In genomic region chr2:119206201-119206600, GRCh38 we compare ENCODE assay signal across 32 cellular contexts. TPM values are rescaled to one million over a fixed set of nuclear protein-coding genes. Genes with fewer than 3 reads are reported as not detected.
"Had no signal": no experiment of that assay in that cellular context is flagged by ENCODE, and none has a peak within 500 bp of the region (broad histone marks: within the 10 kb centered on the region; RNA-seq: fewer than 3 reads in every experiment).

No MANE protein-coding gene starts in this region.

- H3K27me3 Mint-ChIP-seq: activated naive CD8-positive, alpha-beta T cell; stimulated activated naive CD8-positive, alpha-beta T cell treated with anti-CD3 and anti-CD28 coated beads, Interleukin-15, Interleukin-2, amounts not matched to agents 100 ng/mL and 50 ng/mL, for 24 hours had no signal

- H3K9me3 Mint-ChIP-seq: activated B cell treated with CpG ODN at 0.5 μM for 24 hours; activated T-cell treated with anti-CD3 and anti-CD28 coated beads, Interleukin-2, amount 50 U/mL, for 4 hours; activated T-helper 2 cell treated with anti-CD3 and anti-CD28 coated beads, Interferon-gamma antibody, Interleukin-2, Interleukin-4, amounts not matched to agents 10 μg/mL and 5 μg/mL and 100 μg/mL, durations not matched to agents 14 hours and 24 hours and 36 hours; effector memory CD8-positive, alpha-beta T cell; mesothelial cell of epicardium; naive thymus-derived CD8-positive, alpha-beta T cell; stimulated activated naive CD8-positive, alpha-beta T cell treated with anti-CD3 and anti-CD28 coated beads, Interleukin-15, Interleukin-2, amounts not matched to agents 100 ng/mL and 50 ng/mL, for 24 hours had no signal

- H3K4me3 Mint-ChIP-seq: activated B cell treated with CpG ODN at 0.5 μM for 24 hours; activated CD4-positive, alpha-beta T cell treated with anti-CD3 and anti-CD28 coated beads for 36 hours; activated naive CD8-positive, alpha-beta T cell; activated T-cell treated with anti-CD3 and anti-CD28 coated beads, Interleukin-2, amount 50 U/mL, for 4 hours; effector memory CD8-positive, alpha-beta T cell; mesothelial cell of epicardium; naive thymus-derived CD8-positive, alpha-beta T cell; stimulated activated naive CD8-positive, alpha-beta T cell treated with anti-CD3 and anti-CD28 coated beads, Interleukin-15, Interleukin-2, amounts not matched to agents 100 ng/mL and 50 ng/mL, for 24 hours had no signal

- H3K4me1 ChIP-seq: adrenal gland, colonic mucosa, esophagus muscularis mucosa, psoas muscle, right atrium auricular region, thyroid gland, upper lobe of right lung had no signal

- H3K4me1 Mint-ChIP-seq: activated CD4-positive, alpha-beta T cell treated with anti-CD3 and anti-CD28 coated beads for 36 hours; mesothelial cell of epicardium; naive thymus-derived CD8-positive, alpha-beta T cell had no signal

- H3K27me3 ChIP-seq: adrenal gland, colonic mucosa, esophagus muscularis mucosa, ovary, right atrium auricular region, thyroid gland, upper lobe of right lung had no signal

- ATAC-seq: activated CD4-positive, alpha-beta T cell treated with anti-CD3 and anti-CD28 coated beads for 36 hours; activated T-cell treated with anti-CD3 and anti-CD28 coated beads, Interleukin-2, amount 50 U/mL, for 4 hours; effector memory CD8-positive, alpha-beta T cell; left ventricle myocardium superior; naive thymus-derived CD8-positive, alpha-beta T cell; psoas muscle had no signal

- H3K27ac Mint-ChIP-seq: activated B cell treated with CpG ODN at 0.5 μM for 24 hours; activated CD4-positive, alpha-beta T cell treated with anti-CD3 and anti-CD28 coated beads for 36 hours; activated naive CD8-positive, alpha-beta T cell; activated T-helper 2 cell treated with anti-CD3 and anti-CD28 coated beads, Interferon-gamma antibody, Interleukin-2, Interleukin-4, amounts not matched to agents 10 μg/mL and 5 μg/mL and 100 μg/mL, durations not matched to agents 14 hours and 24 hours and 36 hours; effector memory CD8-positive, alpha-beta T cell; mesothelial cell of epicardium; naive thymus-derived CD8-positive, alpha-beta T cell; stimulated activated naive CD8-positive, alpha-beta T cell treated with anti-CD3 and anti-CD28 coated beads, Interleukin-15, Interleukin-2, amounts not matched to agents 100 ng/mL and 50 ng/mL, for 24 hours had no signal

- H3K9me3 ChIP-seq: adrenal gland, colonic mucosa, esophagus muscularis mucosa, neutrophil, ovary, psoas muscle, right atrium auricular region, thyroid gland, upper lobe of right lung had no signal

- DNase-seq: activated B cell treated with CpG ODN at 0.5 μM for 24 hours; activated CD4-positive, alpha-beta T cell treated with anti-CD3 and anti-CD28 coated beads for 36 hours; activated CD4-positive, alpha-beta T cell treated with anti-CD3 and anti-CD28 coated beads, Interleukin-2, amount 50 U/mL, for 4 hours; activated CD8-positive, alpha-beta memory T cell treated with anti-CD3 and anti-CD28 coated beads, Interleukin-2, amount 50 U/mL, for 48 hours; activated naive CD4-positive, alpha-beta T cell; activated T-cell treated with anti-CD3 and anti-CD28 coated beads, Interleukin-2, amount 50 U/mL, for 4 hours; adrenal gland; colonic mucosa; dorsolateral prefrontal cortex; effector memory CD8-positive, alpha-beta T cell; hippocampal formation; left ventricle myocardium superior; mammary epithelial cell; naive thymus-derived CD8-positive, alpha-beta T cell; ovary; psoas muscle; stimulated activated CD4-positive, alpha-beta T cell treated with anti-CD3 and anti-CD28 coated beads, Interleukin-1b, Interleukin-23, amount 100 ng/mL, for 48 hours; substantia nigra; T-helper 9 cell; thyroid gland; upper lobe of right lung had no signal

- H3K36me3 Mint-ChIP-seq: activated naive CD8-positive, alpha-beta T cell; mesothelial cell of epicardium; naive thymus-derived CD8-positive, alpha-beta T cell had no signal

- H3K4me3 ChIP-seq: adrenal gland, colonic mucosa, dorsolateral prefrontal cortex, esophagus muscularis mucosa, ovary, psoas muscle, right atrium auricular region, thyroid gland, upper lobe of right lung had no signal

- H3K36me3 ChIP-seq: adrenal gland, colonic mucosa, esophagus muscularis mucosa, neutrophil, ovary, right atrium auricular region, thyroid gland, upper lobe of right lung had no signal

- FAIRE-seq: bronchial epithelial cell, endothelial cell of umbilical vein, frontal cortex had no signal

- H3K27ac ChIP-seq: adrenal gland, colonic mucosa, dorsolateral prefrontal cortex, esophagus muscularis mucosa, neutrophil, ovary, psoas muscle, right atrium auricular region, thyroid gland, upper lobe of right lung had no signal

RNA-seq across cellular contexts. Expression of gene STEAP3, which starts 17.4 kb away (rescaled TPM):
- total RNA-seq: naive thymus-derived CD8-positive, alpha-beta T cell had no signal

RNA-seq across cellular contexts. Expression of gene C1QL2, which starts 47.6 kb away (rescaled TPM):
- total RNA-seq: activated B cell treated with CpG ODN at 0.5 μM for 24 hours; activated CD4-positive, alpha-beta T cell treated with anti-CD3 and anti-CD28 coated beads for 36 hours; activated CD8-positive, alpha-beta memory T cell treated with anti-CD3 and anti-CD28 coated beads for 36 hours; activated T-cell treated with anti-CD3 and anti-CD28 coated beads, Interleukin-2, amount 50 U/mL, for 4 hours; activated T-helper 2 cell treated with anti-CD3 and anti-CD28 coated beads, Interferon-gamma antibody, Interleukin-2, Interleukin-4, amounts not matched to agents 10 μg/mL and 5 μg/mL and 100 μg/mL, durations not matched to agents 14 hours and 24 hours and 36 hours; adrenal gland; bronchial epithelial cell; colonic mucosa; endothelial cell of umbilical vein; esophagus muscularis mucosa; left ventricle myocardium superior; mammary epithelial cell; mesothelial cell of epicardium; naive thymus-derived CD8-positive, alpha-beta T cell; psoas muscle; right atrium auricular region; thyroid gland; upper lobe of right lung had no signal
- polyA plus RNA-seq: adrenal gland; endothelial cell of umbilical vein; mammary epithelial cell; naive thymus-derived CD8-positive, alpha-beta T cell; ovary had no signal
